ENCODE assay signal across 11 cellular contexts in the genomic region with DNA sequence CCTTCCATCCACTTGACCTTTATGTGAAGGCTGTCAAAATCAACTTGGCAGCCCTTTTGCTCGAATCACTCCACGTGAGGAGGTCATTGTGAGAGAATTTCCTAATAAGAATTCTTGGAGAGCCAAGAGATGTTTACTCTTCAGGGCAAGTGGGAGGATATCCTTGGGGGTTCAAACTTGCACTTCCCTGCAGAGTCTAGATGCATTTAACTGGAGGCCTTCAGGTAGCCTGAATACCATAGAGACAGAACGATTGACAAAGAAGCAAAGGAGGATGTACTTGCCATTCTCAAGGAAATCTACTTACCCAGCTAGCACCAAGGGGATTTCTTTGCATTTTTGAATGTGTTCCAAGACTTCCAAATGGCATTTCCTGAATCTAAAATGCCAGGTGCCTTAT.
"Had no signal": no experiment of that assay in that cellular context is flagged by ENCODE, and none has a peak within 500 bp of the region (broad histone marks: within the 10 kb centered on the region; RNA-seq: fewer than 3 reads in every experiment).

No MANE protein-coding gene starts in this region.

- H3K27me3 ChIP-seq: cardiac muscle cell, gastroesophageal sphincter, sigmoid colon had no signal

- DNase-seq: activated CD4-positive, alpha-beta memory T cell treated with anti-CD3 and anti-CD28 coated beads for 36 hours; activated naive CD4-positive, alpha-beta T cell; kidney; naive thymus-derived CD4-positive, alpha-beta T cell; sigmoid colon; stimulated activated CD4-positive, alpha-beta T cell treated with anti-CD3 and anti-CD28 coated beads, Interleukin-2, amount 100 ng/mL, for 24 hours; stimulated activated naive B cell treated with anti-CD40 and anti-IgM and Interleukin-4, amounts not matched to agents 10 μg/mL and 1 μg/mL and 100 μg/mL, for 72 hours; trophoblast cell had no signal

- H3K4me1 ChIP-seq: gastroesophageal sphincter, sigmoid colon had no signal

- ATAC-seq: activated CD4-positive, CD25-positive, alpha-beta regulatory T cell treated with anti-CD3 and anti-CD28 coated beads, Interleukin-2, amount 50 U/mL, for 24 hours; gastroesophageal sphincter; naive thymus-derived CD4-positive, alpha-beta T cell; stimulated activated naive B cell treated with anti-CD40 and anti-IgM and Interleukin-4, amounts not matched to agents 10 μg/mL and 1 μg/mL and 100 μg/mL, for 72 hours had no signal

- H3K9me3 ChIP-seq: gastroesophageal sphincter, sigmoid colon had no signal

- H3K4me3 ChIP-seq: cardiac muscle cell, gastroesophageal sphincter, sigmoid colon had no signal

- H3K27ac ChIP-seq: cardiac muscle cell, gastroesophageal sphincter, sigmoid colon had no signal

- H3K36me3 ChIP-seq: cardiac muscle cell, gastroesophageal sphincter, sigmoid colon had no signal
